Comparison of ENCODE assay signal across 8 cellular contexts in genomic region chr9:30075451-30076199, GRCh38.
DNase-seq lines count a peak whose midpoint lies in the region; ATAC-seq, FAIRE-seq and TF ChIP-seq lines count a peak whose summit lies in the region.

No MANE protein-coding gene starts in this region.

- no peak for TF ChIP-seq CTCF in HCT116 (IDR thresholded peaks at IDR 0.05 in 2 of 3, conservative IDR thresholded peaks at IDR 0.05 in 1 of 3; ENCODE audit: borderline replicate concordance in 1 of 3, insufficient read depth in 1 of 3, low read depth in 2 of 3, low read length in 2 of 3)
- TF ChIP-seq CTCF in NB4 (IDR thresholded peaks at IDR 0.05; ENCODE audit: low read depth, low read length): no peak
- no peak for TF ChIP-seq CTCF in keratinocyte (optimal IDR thresholded peaks at IDR 0.05 in 1 of 3, IDR thresholded peaks at IDR 0.05 in 1 of 3, conservative IDR thresholded peaks at IDR 0.05 in 1 of 3; ENCODE audit: extremely low read depth in 1 of 3, insufficient read depth in 2 of 3, low read length in 3 of 3)
- TF ChIP-seq CTCF in nephron progenitor cell (IDR thresholded peaks at IDR 0.05): no peak

- H2AFZ ChIP-seq in HCT116 (ENCODE audit: low read depth, low read length, poor library complexity, severe bottlenecking) (no peak overlapping the region), keratinocyte (ENCODE audit: control insufficient read depth, low read length) (no peak overlapping the region)

- H3K9me3 Mint-ChIP-seq in nephron progenitor cell: no peaks in the 10 kb centered on the region

- no peak for FAIRE-seq in keratinocyte (lab: Jason Lieb, UNC)

- POLR2A ChIA-PET in HCT116 (lab: Charles Lee): no interaction called here

- H3K9me3 ChIP-seq in HCT116 (ENCODE audit: control insufficient read depth in 1 of 2, insufficient read depth in 1 of 2, low read depth in 1 of 2, low read length in 2 of 2) (no peaks in the 10 kb centered on the region), keratinocyte (ENCODE audit: control insufficient read depth, low read depth, low read length) (peaks cover 2% of the 10 kb centered on the region)

- CTCF ChIA-PET in HCT116 (lab: Charles Lee): no interaction called here

- H3K27me3 Mint-ChIP-seq in nephron progenitor cell (ENCODE audit: low read depth, poor library complexity): peaks cover 4% of the 10 kb centered on the region

- no peak overlapping the region for H3K4me3 Mint-ChIP-seq in nephron progenitor cell

- no peak overlapping the region for H3K9ac ChIP-seq in HCT116 (ENCODE audit: low read length)
- no peak overlapping the region for H3K9ac ChIP-seq in keratinocyte (ENCODE audit: control insufficient read depth, extremely low read depth, insufficient read depth, low read length)

- H3K4me2 ChIP-seq in HCT116 (ENCODE audit: low read length): peak overlapping the region; percentile 23; the same call in 1 of the 2 replicates
- H3K4me2 ChIP-seq in keratinocyte (ENCODE audit: control insufficient read depth, extremely low read depth, insufficient read depth, low read depth, low read length): no peak overlapping the region

- H3K27me3 ChIP-seq in HCT116 (ENCODE audit: insufficient read depth, low read length) (no peaks in the 10 kb centered on the region), keratinocyte (ENCODE audit: control insufficient read depth, extremely low read depth, insufficient read depth, low read length) (no peaks in the 10 kb centered on the region)

- TF ChIP-seq POLR2A in HCT116 (IDR thresholded peaks at IDR 0.05; ENCODE audit: borderline replicate concordance, extremely low read depth, insufficient read depth, insufficient read length) (no peak), NB4 (IDR thresholded peaks at IDR 0.05; ENCODE audit: extremely low read depth, insufficient read length) (no peak)

- TF ChIP-seq RAD21 in HCT116 (IDR thresholded peaks at IDR 0.05; ENCODE audit: low read depth): no peak

- H3K36me3 ChIP-seq in HCT116 (ENCODE audit: control insufficient read depth in 1 of 2, insufficient read depth in 2 of 2, low read length in 2 of 2) (no peaks in the 10 kb centered on the region), keratinocyte (ENCODE audit: control insufficient read depth in 2 of 2, extremely low read depth in 1 of 2, insufficient read depth in 2 of 2, low read length in 2 of 2) (no peaks in the 10 kb centered on the region)

- H3K4me1 Mint-ChIP-seq in nephron progenitor cell: no peaks in the 10 kb centered on the region

- peak; percentile 55 for DNase-seq in HCT116 (ENCODE audit: low read depth, low spot score)
- DNase-seq in NB4 (ENCODE audit: low read depth): peak; percentile 45
- DNase-seq in keratinocyte (ENCODE audit: low read depth, low spot score): peak; percentile 1
- no peak for DNase-seq in NCI-H128 (lab: John Stamatoyannopoulos, UW; ENCODE audit: unreplicated experiment)
- no peak for DNase-seq in SIG-M5 (lab: John Stamatoyannopoulos, UW)
- no peak for DNase-seq in nephron progenitor cell
- DNase-seq in HT-29 (ENCODE audit: low spot score): no peak

- H3K27ac ChIP-seq in HCT116 (ENCODE audit: low read depth, low read length) (no peak overlapping the region), keratinocyte (ENCODE audit: control insufficient read depth, insufficient read depth, low read length) (no peak overlapping the region)

- H3K79me2 ChIP-seq in HCT116 (ENCODE audit: insufficient read depth, low read length): no peaks in the 10 kb centered on the region
- no peaks in the 10 kb centered on the region for H3K79me2 ChIP-seq in keratinocyte (ENCODE audit: control insufficient read depth, insufficient read depth, low read length)

- ATAC-seq in GM18517 (IDR thresholded peaks at IDR 0.05; ENCODE audit: unreplicated experiment) (peak; percentile 80), HCT116 (0 out of 2 replicates have a peak, but pooled peaks have one; percentile 27)

- H3K4me1 ChIP-seq in HCT116 (ENCODE audit: control insufficient read depth in 1 of 2, insufficient read depth in 2 of 2, low read length in 2 of 2): peaks cover 0 to 6% of the 10 kb centered on the region in 2 experiments; a peak in 1 of 4 replicates
- no peaks in the 10 kb centered on the region for H3K4me1 ChIP-seq in keratinocyte (ENCODE audit: control insufficient read depth, extremely low read depth, insufficient read depth, low read length)

- no peaks in the 10 kb centered on the region for H3K36me3 Mint-ChIP-seq in nephron progenitor cell (ENCODE audit: low read depth)

- H3K27ac Mint-ChIP-seq in nephron progenitor cell: no peak overlapping the region

- dilution Hi-C loops in keratinocyte (cut with MboI; ENCODE audit: extremely low pct_ligation_motif_present, low sequenced_read_pairs): no loop called here

- H4K20me1 ChIP-seq in HCT116 (ENCODE audit: insufficient read depth): no peaks in the 10 kb centered on the region
- no peaks in the 10 kb centered on the region for H4K20me1 ChIP-seq in keratinocyte (ENCODE audit: control insufficient read depth, extremely low read depth, insufficient read depth, low read length)

- H3K9me2 ChIP-seq in HCT116 (ENCODE audit: insufficient read depth): no peaks in the 10 kb centered on the region

- intact Hi-C loops in HCT116 (cut with micrococcal nuclease): no loop called here

- no peaks in the 10 kb centered on the region for H3K9me1 ChIP-seq in keratinocyte (ENCODE audit: control insufficient read depth, extremely low read depth, insufficient read depth, low read length)

- RAD21 ChIA-PET in HCT116 (lab: Charles Lee; ENCODE audit: low non-redundant PET in 1 of 2, low total read pairs in 2 of 2, uncharacterized antibody in 2 of 2, unreplicated experiment in 2 of 2): no interaction called here

- no peak overlapping the region for H3K4me3 ChIP-seq in HCT116 (replicated peaks in 1 of 2; ENCODE audit: low read depth in 1 of 2, low read length in 2 of 2)
- no peak overlapping the region for H3K4me3 ChIP-seq in NB4 (ENCODE audit: low read depth, low read length)
- no peak overlapping the region for H3K4me3 ChIP-seq in keratinocyte (ENCODE audit: control insufficient read depth in 2 of 3, extremely low read depth in 1 of 3, insufficient read depth in 2 of 3, low read depth in 1 of 3, low read length in 3 of 3)

- BruUV-seq in HCT116 (replicated peaks; lab: Mats Ljungman, UMichigan): no TSS peak

TF ChIP-seq in HCT116, 20 proteins besides CTCF, POLR2A, EP300 and RAD21:
- TF ChIP-seq POLR2AphosphoS5 (IDR thresholded peaks at IDR 0.05; ENCODE audit: low read depth, low read length): no peak
- peak; percentile 30; the same call in 1 of the 2 replicates for TF ChIP-seq JUND (IDR thresholded peaks at IDR 0.05)
- TF ChIP-seq SP1 (IDR thresholded peaks at IDR 0.05; ENCODE audit: low read depth): 0 out of 2 replicates have a peak, but pooled peaks have one; percentile 11
- TF ChIP-seq, protein P1, sequence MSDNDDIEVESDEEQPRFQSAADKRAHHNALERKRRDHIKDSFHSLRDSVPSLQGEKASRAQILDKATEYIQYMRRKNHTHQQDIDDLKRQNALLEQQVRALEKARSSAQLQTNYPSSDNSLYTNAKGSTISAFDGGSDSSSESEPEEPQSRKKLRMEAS (IDR thresholded peaks at IDR 0.05): no peak
- peak; percentile 36 for TF ChIP-seq FOSL1 (IDR thresholded peaks at IDR 0.05; ENCODE audit: low read depth)
- no peak for TF ChIP-seq ZBTB33 (IDR thresholded peaks at IDR 0.05; ENCODE audit: extremely low read depth, insufficient replicate concordance, low read length)
- no peak for TF ChIP-seq CEBPB (IDR thresholded peaks at IDR 0.05; ENCODE audit: low read depth)
TF ChIP-seq in HCT116: peak in this region for 3.

Comparison
In these comparisons a context has a peak if more than half of its experiments do, and no peak if none do; other contexts are left out.
1. DNase-seq: peak in HCT116 (single experiment), NB4 (single experiment) and keratinocyte (single experiment); none in NCI-H128 (single experiment), SIG-M5 (single experiment), nephron progenitor cell (single experiment) and HT-29 (single experiment).